ENCODE assay signal across 14 cellular contexts in the genomic region with DNA sequence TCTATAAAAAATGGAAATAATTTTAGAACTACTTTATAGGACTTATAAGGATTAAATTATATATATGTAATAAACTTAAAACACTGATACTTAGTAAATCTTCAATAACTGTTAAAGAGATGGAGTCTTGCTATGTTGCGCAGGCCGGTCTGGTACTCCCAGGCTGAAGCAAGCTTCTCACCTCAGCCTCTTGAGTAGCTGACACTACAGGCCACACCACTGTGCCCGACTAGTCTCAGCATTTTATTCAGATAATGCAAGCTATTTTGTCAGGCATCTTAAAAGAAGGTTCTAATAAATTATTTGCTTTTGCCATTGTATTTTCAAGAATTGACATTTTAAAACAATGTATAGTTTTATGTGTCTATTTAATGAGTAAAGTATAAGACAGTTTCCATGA. TPM values are rescaled to one million over a fixed set of nuclear protein-coding genes. Genes with fewer than 3 reads are reported as not detected.
DNase-seq lines count a peak whose midpoint lies in the region; ATAC-seq and TF ChIP-seq lines count a peak whose summit lies in the region.
"Had no signal": no experiment of that assay in that cellular context is flagged by ENCODE, and none has a peak within 500 bp of the region (broad histone marks: within the 10 kb centered on the region; RNA-seq: fewer than 3 reads in every experiment).

No MANE protein-coding gene starts in this region.

- DNase-seq in CD8-positive, alpha-beta memory T cell, result no peak
- DNase-seq in SJSA1 (ENCODE audit: low read depth in 1 of 2, low spot score in 2 of 2) (no peak), esophagus squamous epithelium (lab: John Stamatoyannopoulos, UW) (no peak), BE2C (no peak), RKO (ENCODE audit: low spot score) (no peak)
- no peak for DNase-seq in activated CD8-positive, alpha-beta T cell treated with anti-CD3 and anti-CD28 coated beads, Interleukin-2, amount 10 ng/mL, durations not matched to agents 7 days and 5 days
- DNase-seq: DND-41, islet precursor cell, MG63, nephron progenitor cell, RPMI8226 had no signal

- H3K4me1 Mint-ChIP-seq in CD8-positive, alpha-beta memory T cell, result peaks cover 51 to 78% (median 75%) of the 10 kb centered on the region in 3 donors
- peaks cover 16% of the 10 kb centered on the region for H3K4me1 Mint-ChIP-seq in activated CD8-positive, alpha-beta T cell treated with anti-CD3 and anti-CD28 coated beads, Interleukin-2, amount 10 ng/mL, durations not matched to agents 7 days and 5 days (ENCODE audit: low read depth)

- H3K27me3 Mint-ChIP-seq in CD8-positive, alpha-beta memory T cell, result no peaks in the 10 kb centered on the region
- no peaks in the 10 kb centered on the region for H3K27me3 Mint-ChIP-seq in activated CD8-positive, alpha-beta T cell treated with anti-CD3 and anti-CD28 coated beads, Interleukin-2, amount 10 ng/mL, durations not matched to agents 7 days and 5 days (ENCODE audit: low read depth)

- POLR2A ChIA-PET in CD8-positive, alpha-beta memory T cell (lab: Charles Lee), result no interaction called here
- POLR2A ChIA-PET in activated CD8-positive, alpha-beta T cell treated with anti-CD3 and anti-CD28 coated beads, Interleukin-2, amount 10 ng/mL, durations not matched to agents 7 days and 5 days (lab: Charles Lee), result no interaction called here

- no peak for TF ChIP-seq POLR2A in esophagus squamous epithelium (IDR thresholded peaks at IDR 0.05)

- H3K27me3 ChIP-seq in CD8-positive, alpha-beta memory T cell (ENCODE audit: insufficient read depth, low read length, poor library complexity, severe bottlenecking), result no peaks in the 10 kb centered on the region
- no peaks in the 10 kb centered on the region for H3K27me3 ChIP-seq in SJSA1 (replicated peaks)
- no peaks in the 10 kb centered on the region for H3K27me3 ChIP-seq in esophagus squamous epithelium
- H3K27me3 ChIP-seq in skeletal muscle tissue (ENCODE audit: control insufficient read depth in 3 of 3, insufficient read depth in 3 of 3, low read length in 3 of 3), result no peaks in the 10 kb centered on the region
- H3K27me3 ChIP-seq in BE2C, result no peaks in the 10 kb centered on the region
- H3K27me3 ChIP-seq: MG63 had no signal

- CTCF ChIA-PET in CD8-positive, alpha-beta memory T cell (lab: Charles Lee), result no interaction called here
- CTCF ChIA-PET in activated CD8-positive, alpha-beta T cell treated with anti-CD3 and anti-CD28 coated beads, Interleukin-2, amount 10 ng/mL, durations not matched to agents 7 days and 5 days (lab: Charles Lee), result no interaction called here

- no peaks in the 10 kb centered on the region for H3K9me3 ChIP-seq in CD8-positive, alpha-beta memory T cell (ENCODE audit: low read length)
- no peaks in the 10 kb centered on the region for H3K9me3 ChIP-seq in SJSA1 (replicated peaks)
- H3K9me3 ChIP-seq in esophagus squamous epithelium, result no peaks in the 10 kb centered on the region
- no peaks in the 10 kb centered on the region for H3K9me3 ChIP-seq in skeletal muscle tissue (ENCODE audit: control insufficient read depth in 3 of 3, low read length in 3 of 3)
- no peaks in the 10 kb centered on the region; the same call in 1 of the 2 replicates for H3K9me3 ChIP-seq in BE2C
- H3K9me3 ChIP-seq: MG63 had no signal

- TF ChIP-seq CTCF in esophagus squamous epithelium (IDR thresholded peaks at IDR 0.05) (no peak), BE2C (IDR thresholded peaks at IDR 0.05; ENCODE audit: low read depth, low read length) (no peak)

- H3K36me3 ChIP-seq in CD8-positive, alpha-beta memory T cell (ENCODE audit: insufficient read depth, low read length), result peaks cover 21% of the 10 kb centered on the region
- peaks cover 15% of the 10 kb centered on the region for H3K36me3 ChIP-seq in SJSA1
- H3K36me3 ChIP-seq in esophagus squamous epithelium, result peaks cover 0 to 7% (median 0%) of the 10 kb centered on the region in 3 donors
- peaks cover 0 to 2% (median 2%) of the 10 kb centered on the region in 3 donors for H3K36me3 ChIP-seq in skeletal muscle tissue (ENCODE audit: control insufficient read depth in 3 of 3, insufficient read depth in 3 of 3, low read length in 3 of 3)
- H3K36me3 ChIP-seq in BE2C, result peaks cover 5% of the 10 kb centered on the region

- H3K4me1 ChIP-seq in CD8-positive, alpha-beta memory T cell (ENCODE audit: insufficient read depth, low read length), result peaks cover 14% of the 10 kb centered on the region
- H3K4me1 ChIP-seq in SJSA1 (replicated peaks) (peaks cover 41% of the 10 kb centered on the region), esophagus squamous epithelium (peaks cover 3 to 67% (median 25%) of the 10 kb centered on the region in 3 donors), skeletal muscle tissue (ENCODE audit: control insufficient read depth in 3 of 3, insufficient read depth in 3 of 3, low read length in 3 of 3) (peaks cover 27 to 35% (median 34%) of the 10 kb centered on the region in 3 donors), BE2C (no peaks in the 10 kb centered on the region)

- no peak overlapping the region for H3K4me3 ChIP-seq in CD8-positive, alpha-beta memory T cell (ENCODE audit: low read length)
- no peak overlapping the region for H3K4me3 ChIP-seq in SJSA1
- no peak overlapping the region for H3K4me3 ChIP-seq in esophagus squamous epithelium
- H3K4me3 ChIP-seq in skeletal muscle tissue (ENCODE audit: low read length in 3 of 3), result no peak overlapping the region
- H3K4me3 ChIP-seq in BE2C (ENCODE audit: low read depth, low read length), result no peak overlapping the region
- H3K4me3 ChIP-seq: MG63 had no signal

- peaks cover 0 to 6% (median 3%) of the 10 kb centered on the region in 5 donors for H3K9me3 Mint-ChIP-seq in CD8-positive, alpha-beta memory T cell
- H3K9me3 Mint-ChIP-seq in activated CD8-positive, alpha-beta T cell treated with anti-CD3 and anti-CD28 coated beads, Interleukin-2, amount 10 ng/mL, durations not matched to agents 7 days and 5 days (ENCODE audit: insufficient read depth), result peaks cover 7% of the 10 kb centered on the region

- peaks cover 15 to 50% (median 25%) of the 10 kb centered on the region in 3 donors for H3K36me3 Mint-ChIP-seq in CD8-positive, alpha-beta memory T cell
- H3K36me3 Mint-ChIP-seq in activated CD8-positive, alpha-beta T cell treated with anti-CD3 and anti-CD28 coated beads, Interleukin-2, amount 10 ng/mL, durations not matched to agents 7 days and 5 days (ENCODE audit: low read depth), result peaks cover 33% of the 10 kb centered on the region

- no peak overlapping the region for H3K27ac Mint-ChIP-seq in CD8-positive, alpha-beta memory T cell
- no peak overlapping the region for H3K27ac Mint-ChIP-seq in activated CD8-positive, alpha-beta T cell treated with anti-CD3 and anti-CD28 coated beads, Interleukin-2, amount 10 ng/mL, durations not matched to agents 7 days and 5 days
- H3K27ac Mint-ChIP-seq: nephron progenitor cell had no signal

- H3K27ac ChIP-seq in CD8-positive, alpha-beta memory T cell (ENCODE audit: low read depth, low read length), result peak overlapping the region; percentile 3
- H3K27ac ChIP-seq in SJSA1 (peak overlapping the region; percentile 58), esophagus squamous epithelium (peak overlapping the region; percentile 44 to 81 (median 74)), skeletal muscle tissue (ENCODE audit: low read depth, low read length) (peak overlapping the region; percentile 31)
- H3K27ac ChIP-seq: VCaP had no signal

- no peak for ATAC-seq in activated CD8-positive, alpha-beta T cell treated with anti-CD3 and anti-CD28 coated beads, Interleukin-2, amount 10 ng/mL, durations not matched to agents 7 days and 5 days
- no peak for ATAC-seq in GM18861 (IDR thresholded peaks at IDR 0.05; ENCODE audit: unreplicated experiment)

- 81 to 82% methylated on average over 3 of the region's 3 CpGs for WGBS in esophagus squamous epithelium, 2 donors

- H3K9ac ChIP-seq in skeletal muscle tissue (ENCODE audit: low read depth in 1 of 3, low read length in 3 of 3), result no peak overlapping the region

- intact Hi-C loops in esophagus squamous epithelium (cut with DNase I), result no loop called here

- no peak overlapping the region for H3K4me3 Mint-ChIP-seq in CD8-positive, alpha-beta memory T cell
- no peak overlapping the region for H3K4me3 Mint-ChIP-seq in activated CD8-positive, alpha-beta T cell treated with anti-CD3 and anti-CD28 coated beads, Interleukin-2, amount 10 ng/mL, durations not matched to agents 7 days and 5 days
- H3K4me3 Mint-ChIP-seq: nephron progenitor cell had no signal

RNA-seq across cellular contexts. Expression of a gene that starts 20.8 kb away (rescaled TPM):
- 10 to 100 TPM; 29.6 to 31.3 TPM for total RNA-seq in CD8-positive, alpha-beta memory T cell
- 39.4 TPM for polyA plus RNA-seq in CD8-positive, alpha-beta memory T cell
- 19.0 and 21.1 TPM in 2 replicates for total RNA-seq in SJSA1 (2014; rRNA removed; shearing (Covaris generic))
- total RNA-seq in esophagus squamous epithelium, result 10 to 100 TPM in 2 of 4 donors, 1 to 10 TPM in 2; 7.5 to 31.5 (median 12.4) TPM
- 15.1 TPM for total RNA-seq in skeletal muscle tissue
- polyA plus RNA-seq in BE2C (2012; ENCODE audit: insufficient read depth, insufficient read length, low read depth), result 20.5 TPM
- total RNA-seq in activated CD8-positive, alpha-beta T cell treated with anti-CD3 and anti-CD28 coated beads, Interleukin-2, amount 10 ng/mL, durations not matched to agents 7 days and 5 days, result 10 to 100 TPM; 26.9 to 30.4 TPM

RNA-seq across cellular contexts. Expression of a gene that starts 21.0 kb away (rescaled TPM):
- total RNA-seq in CD8-positive, alpha-beta memory T cell, result 10 to 100 TPM; 31.9 to 32.9 TPM
- 16.7 TPM for polyA plus RNA-seq in CD8-positive, alpha-beta memory T cell
- 21.1 and 31.6 TPM in 2 replicates for total RNA-seq in SJSA1 (2014; rRNA removed; shearing (Covaris generic))
- total RNA-seq in esophagus squamous epithelium, result 10 to 100 TPM in 3 of 4 donors, 1 to 10 TPM in 1; 6.2 to 17.7 (median 12.4) TPM
- 21.4 TPM for total RNA-seq in skeletal muscle tissue
- 28.1 TPM for polyA plus RNA-seq in BE2C (2012; ENCODE audit: insufficient read depth, insufficient read length, low read depth)
- 10 to 100 TPM; 10.4 to 12.3 TPM for total RNA-seq in activated CD8-positive, alpha-beta T cell treated with anti-CD3 and anti-CD28 coated beads, Interleukin-2, amount 10 ng/mL, durations not matched to agents 7 days and 5 days

Comparison
In these comparisons a context has a peak if more than half of its experiments do, and no peak if none do; other contexts are left out.
1. H3K27ac ChIP-seq: peak in every context shown above with its lines; median percentile 74 in esophagus squamous epithelium; 58 in SJSA1; 31 in skeletal muscle tissue; 3 in CD8-positive, alpha-beta memory T cell.